In the genomic region with DNA sequence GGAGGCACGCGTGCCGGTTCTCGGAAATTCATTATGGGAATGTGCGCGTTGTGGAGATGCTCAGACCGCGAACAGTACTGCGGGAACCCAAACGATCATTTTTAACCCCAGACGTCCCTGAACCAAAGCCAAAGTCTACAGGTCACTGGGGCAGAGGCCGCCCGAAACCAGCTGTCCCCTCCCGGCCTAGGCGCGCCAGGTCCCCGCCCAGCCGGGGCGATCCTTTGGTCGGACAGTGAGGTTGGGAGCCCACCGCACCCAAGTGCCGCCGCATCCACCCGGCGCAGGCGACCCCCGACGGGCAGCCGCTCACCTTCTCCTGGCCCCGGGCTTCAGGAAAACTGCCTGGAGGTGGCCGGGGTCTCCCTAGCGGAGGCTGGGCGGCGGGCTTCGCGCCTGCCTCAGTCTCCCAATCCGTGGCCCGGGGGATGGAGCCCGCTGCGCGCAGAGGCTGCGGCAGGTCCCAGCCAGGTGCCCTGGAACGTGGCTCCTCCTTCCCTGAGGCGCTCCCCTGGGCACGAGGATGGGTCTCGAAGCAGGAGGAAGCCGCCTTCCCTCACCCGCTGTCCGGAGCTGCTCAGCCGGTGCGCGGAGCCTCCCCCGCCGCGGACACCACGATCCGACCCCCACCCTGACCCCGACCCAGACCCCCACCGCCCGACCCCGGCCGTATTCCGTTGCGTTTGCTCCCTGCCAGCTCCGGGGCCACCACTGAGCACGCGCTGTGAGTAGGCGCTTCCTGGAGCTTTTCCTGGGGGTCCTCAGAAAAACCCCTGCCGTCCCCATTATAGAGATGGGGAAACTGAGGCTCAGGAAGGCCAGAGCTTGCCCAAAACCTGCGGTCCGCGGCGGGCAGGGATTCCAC, we compare ENCODE assay signal across 9 cellular contexts. TPM values are rescaled to one million over a fixed set of nuclear protein-coding genes. Genes with fewer than 3 reads are reported as not detected.
DNase-seq lines count a peak whose midpoint lies in the region; FAIRE-seq and TF ChIP-seq lines count a peak whose summit lies in the region.
"Had no signal": no experiment of that assay in that cellular context is flagged by ENCODE, and none has a peak within 500 bp of the region (broad histone marks: within the 10 kb centered on the region; RNA-seq: fewer than 3 reads in every experiment).

No MANE protein-coding gene starts in this region.

- no peak for FAIRE-seq in bronchial epithelial cell (lab: Jason Lieb, UNC)

- peak overlapping the region; percentile 62 for H3K4me3 ChIP-seq in ACC112 (ENCODE audit: low read depth, low read length)
- peak overlapping the region; percentile 52 for H3K4me3 ChIP-seq in HUES48 (ENCODE audit: low read depth, low read length)
- peak overlapping the region; percentile 31 for H3K4me3 ChIP-seq in bronchial epithelial cell (ENCODE audit: low read depth, low read length)
- H3K4me3 ChIP-seq in mononuclear cell (ENCODE audit: low read length), result peak overlapping the region; percentile 58

- TF ChIP-seq CTCF in bronchial epithelial cell (IDR thresholded peaks at IDR 0.05; ENCODE audit: insufficient read depth, low read length, severe bottlenecking) (no peak), GM10248 (IDR thresholded peaks at IDR 0.05; ENCODE audit: control extremely low read depth, extremely low read depth, low read depth, missing control alignments) (no peak)

- H3K4me1 ChIP-seq in ACC112 (ENCODE audit: control insufficient read depth, insufficient read depth, low read length, unreplicated experiment) (peaks cover 39% of the 10 kb centered on the region), HUES48 (ENCODE audit: control insufficient read depth, insufficient read depth, low read length) (peaks cover 28% of the 10 kb centered on the region), mononuclear cell (ENCODE audit: insufficient read depth, low read length) (peaks cover 62% of the 10 kb centered on the region)

- CTCF ChIA-PET in GM10248 (lab: Yijun Ruan, JAX), result interaction anchor here (0.6 to 9.3 kb wide), 22 partner anchors 9 to 209 kb away, joined by 3 to 104 read pairs (median 4); a partner anchor contains a TSS

- H3K36me3 ChIP-seq in ACC112 (ENCODE audit: insufficient read depth, low read length), result no peaks in the 10 kb centered on the region
- H3K36me3 ChIP-seq in HUES48 (ENCODE audit: control insufficient read depth, insufficient read depth, low read length), result no peaks in the 10 kb centered on the region
- no peaks in the 10 kb centered on the region for H3K36me3 ChIP-seq in bronchial epithelial cell (ENCODE audit: control insufficient read depth, insufficient read depth, low read length)

- peaks cover 14% of the 10 kb centered on the region for H3K27me3 ChIP-seq in ACC112 (ENCODE audit: insufficient read depth, low read length)
- peaks cover 68% of the 10 kb centered on the region for H3K27me3 ChIP-seq in HUES48 (ENCODE audit: control insufficient read depth, insufficient read depth, low read length)
- no peaks in the 10 kb centered on the region for H3K27me3 ChIP-seq in bronchial epithelial cell (ENCODE audit: control insufficient read depth, insufficient read depth, low read length)
- no peaks in the 10 kb centered on the region for H3K27me3 ChIP-seq in mononuclear cell (ENCODE audit: insufficient read depth, low read length)

- DNase-seq in bronchial epithelial cell (ENCODE audit: low read depth) (no peak), DMS153 treated with DMSO at 0.1 percent for 48 hours (lab: John Stamatoyannopoulos, UW; ENCODE audit: unreplicated experiment) (no peak), GM10248 (ENCODE audit: extremely low spot score) (no peak), NCI-H1417 (lab: John Stamatoyannopoulos, UW) (no peak)
- DNase-seq in effector CD4-positive, alpha-beta T cell, result no peak

- H3K9ac ChIP-seq in HUES48 (ENCODE audit: low read depth, low read length), result no peak overlapping the region

- no peaks in the 10 kb centered on the region for H3K79me2 ChIP-seq in ACC112 (ENCODE audit: control insufficient read depth, insufficient read depth, low read length, unreplicated experiment)

- H3K9me3 ChIP-seq in HUES48 (ENCODE audit: control insufficient read depth, insufficient read depth, low read length) (no peaks in the 10 kb centered on the region), mononuclear cell (ENCODE audit: low read depth, low read length) (no peaks in the 10 kb centered on the region)

- no peak overlapping the region for H2AFZ ChIP-seq in ACC112 (ENCODE audit: low read length, unreplicated experiment)

- POLR2A ChIA-PET in GM10248 (lab: Yijun Ruan, JAX), result no interaction called here

- H3K27ac ChIP-seq in ACC112 (ENCODE audit: low read depth, low read length), result no peak overlapping the region
- H3K27ac ChIP-seq in HUES48 (ENCODE audit: low read depth, low read length), result no peak overlapping the region

RNA-seq across cellular contexts. Expression of a gene that starts 8.1 kb away (rescaled TPM):
- total RNA-seq in bronchial epithelial cell (32.0 and 34.0 TPM in 2 replicates), mononuclear cell (5.2 TPM)

RNA-seq across cellular contexts. Expression of a gene that starts 11.0 kb away (rescaled TPM):
- 0.26 and 1.1 TPM in 2 replicates for total RNA-seq in bronchial epithelial cell
- total RNA-seq in mononuclear cell, result 761 TPM
- total RNA-seq: fibroblast of lung had no signal

RNA-seq across cellular contexts. Expression of a gene that starts 58.2 kb away (rescaled TPM):
- total RNA-seq in bronchial epithelial cell (107 and 124 TPM in 2 replicates), mononuclear cell (71.9 TPM)

Comparison
In these comparisons a context has a peak if more than half of its experiments do, and no peak if none do; other contexts are left out.
1. RNA of a gene that starts 11.0 kb away (total RNA-seq): 761 TPM in mononuclear cell (single experiment); 0.26 to 1.1 TPM in bronchial epithelial cell; every median in the first group is over 100 times any median in the second.
2. Peak in every context shown above with its lines, with median percentiles within 50 percentile points of each other: H3K4me3 ChIP-seq.